In genomic region chr1:80054129-80054528, GRCh38 we compare ENCODE assay signal across 9 cellular contexts.
DNase-seq lines count a peak whose midpoint lies in the region; ATAC-seq, FAIRE-seq and TF ChIP-seq lines count a peak whose summit lies in the region.
"Had no signal": no experiment of that assay in that cellular context is flagged by ENCODE, and none has a peak within 500 bp of the region (broad histone marks: within the 10 kb centered on the region; RNA-seq: fewer than 3 reads in every experiment).

No MANE protein-coding gene starts in this region.

- H2AK5ac ChIP-seq in trophoblast cell (ENCODE audit: low read length): no peak overlapping the region

- no peak overlapping the region for H3K4me3 ChIP-seq in trophoblast cell (ENCODE audit: low read depth, low read length)

- no peak for ATAC-seq in stimulated activated naive CD8-positive, alpha-beta T cell treated with anti-CD3 and anti-CD28 coated beads, Interleukin-15, amount 100 ng/mL, for 72 hours

- H3K4me1 ChIP-seq in trophoblast cell (ENCODE audit: control insufficient read depth in 1 of 2, insufficient read depth in 2 of 2, low read length in 2 of 2): peaks cover 0 to 5% of the 10 kb centered on the region in 2 experiments

- no peak for TF ChIP-seq POLR2A in H54 (IDR thresholded peaks at IDR 0.05; ENCODE audit: low read depth, low read length)

- H3K9me3 ChIP-seq in trophoblast cell (ENCODE audit: insufficient read depth, low read depth, low read length): peaks cover 2% of the 10 kb centered on the region

- no peaks in the 10 kb centered on the region for H3K79me1 ChIP-seq in trophoblast cell (ENCODE audit: low read length)

- no peak overlapping the region for H3K4ac ChIP-seq in trophoblast cell (ENCODE audit: low read depth, low read length)

- H2BK12ac ChIP-seq in trophoblast cell (ENCODE audit: low read length): no peak overlapping the region

- H3K4me3 Mint-ChIP-seq in stimulated activated naive CD8-positive, alpha-beta T cell treated with anti-CD3 and anti-CD28 coated beads, Interleukin-15, amount 100 ng/mL, for 72 hours: no peak overlapping the region

- H4K8ac ChIP-seq in trophoblast cell (ENCODE audit: low read depth, low read length): no peak overlapping the region

- no peak overlapping the region for H4K91ac ChIP-seq in trophoblast cell (ENCODE audit: low read depth, low read length)

- H3K27me3 Mint-ChIP-seq in stimulated activated naive CD8-positive, alpha-beta T cell treated with anti-CD3 and anti-CD28 coated beads, Interleukin-15, amount 100 ng/mL, for 72 hours: no peaks in the 10 kb centered on the region

- H3K9me3 Mint-ChIP-seq in stimulated activated naive CD8-positive, alpha-beta T cell treated with anti-CD3 and anti-CD28 coated beads, Interleukin-15, amount 100 ng/mL, for 72 hours: no peaks in the 10 kb centered on the region

- H3K4me2 ChIP-seq in trophoblast cell (ENCODE audit: low read length): peak overlapping the region; percentile 30

- no peak overlapping the region for H4K12ac ChIP-seq in trophoblast cell (ENCODE audit: low read depth, low read length)

- H3K27ac ChIP-seq in trophoblast cell (ENCODE audit: low read depth, low read length): no peak overlapping the region

- H3K36me3 ChIP-seq in trophoblast cell (ENCODE audit: control insufficient read depth in 1 of 2, insufficient read depth in 2 of 2, low read length in 2 of 2): no peaks in the 10 kb centered on the region

- no peak overlapping the region for H3K27ac Mint-ChIP-seq in stimulated activated naive CD8-positive, alpha-beta T cell treated with anti-CD3 and anti-CD28 coated beads, Interleukin-15, amount 100 ng/mL, for 72 hours

- H3K18ac ChIP-seq in trophoblast cell (ENCODE audit: low read length): no peak overlapping the region

- peak; percentile 88 for FAIRE-seq in H54 (lab: Jason Lieb, UNC)

- H2BK120ac ChIP-seq in trophoblast cell (ENCODE audit: insufficient read depth, low read length, poor library complexity): peak overlapping the region; percentile 63

- DNase-seq in H54 (ENCODE audit: insufficient read length, low spot score) (peak; percentile 4), NCI-H2107 (lab: John Stamatoyannopoulos, UW) (peak; percentile 91), astrocyte of the hippocampus (ENCODE audit: low read depth, low spot score) (peak; percentile 82), trophoblast cell (peak; percentile 3 to 7)
- no peak for DNase-seq in stimulated activated naive CD4-positive, alpha-beta T cell (lab: John Stamatoyannopoulos, UW)
- no peak for DNase-seq in stimulated activated naive CD8-positive, alpha-beta T cell treated with anti-CD3 and anti-CD28 coated beads, Interleukin-15, amount 100 ng/mL, for 72 hours
- no peak for DNase-seq in stimulated activated CD4-positive, alpha-beta T cell treated with anti-CD3 and anti-CD28 coated beads, Interleukin-4, amount 100 ng/mL, for 1 hour
- no peak for DNase-seq in stimulated activated CD8-positive, alpha-beta memory T cell treated with anti-CD3 and anti-CD28 coated beads, Interleukin-4, amount 100 ng/mL, for 48 hours
- DNase-seq: midbrain had no signal

- no peak overlapping the region for H3K14ac ChIP-seq in trophoblast cell (ENCODE audit: low read length)

- H3K23ac ChIP-seq in trophoblast cell (ENCODE audit: low read length): no peak overlapping the region

- H3K4me1 Mint-ChIP-seq in stimulated activated naive CD8-positive, alpha-beta T cell treated with anti-CD3 and anti-CD28 coated beads, Interleukin-15, amount 100 ng/mL, for 72 hours: no peaks in the 10 kb centered on the region

- no peaks in the 10 kb centered on the region for H3K27me3 ChIP-seq in trophoblast cell (ENCODE audit: insufficient read depth, low read length)

- no peak overlapping the region for H2BK5ac ChIP-seq in trophoblast cell (ENCODE audit: low read depth, low read length, poor library complexity)

- no peak overlapping the region for H2AFZ ChIP-seq in trophoblast cell (ENCODE audit: insufficient read depth, low read length, poor library complexity)

- H3K9ac ChIP-seq in trophoblast cell (ENCODE audit: low read length): no peak overlapping the region

- WGBS in trophoblast cell (ENCODE audit: extremely low coverage, insufficient coverage, insufficient read length): no CpG with 5 or more reads among the region's 7 CpGs

- H3K79me2 ChIP-seq in trophoblast cell (ENCODE audit: control insufficient read depth, insufficient read depth, low read length, poor library complexity): no peaks in the 10 kb centered on the region

Comparison
In these comparisons a context has a peak if more than half of its experiments do, and no peak if none do; other contexts are left out.
1. DNase-seq: peak in H54 (single experiment), NCI-H2107 (single experiment), astrocyte of the hippocampus (single experiment) and trophoblast cell (2 of 2); none in stimulated activated naive CD4-positive, alpha-beta T cell (0 of 6), stimulated activated naive CD8-positive, alpha-beta T cell treated with anti-CD3 and anti-CD28 coated beads, Interleukin-15, amount 100 ng/mL, for 72 hours (0 of 2), stimulated activated CD4-positive, alpha-beta T cell treated with anti-CD3 and anti-CD28 coated beads, Interleukin-4, amount 100 ng/mL, for 1 hour (single experiment) and stimulated activated CD8-positive, alpha-beta memory T cell treated with anti-CD3 and anti-CD28 coated beads, Interleukin-4, amount 100 ng/mL, for 48 hours (single experiment).